Comparison of ENCODE assay signal across 8 cellular contexts in the genomic region with DNA sequence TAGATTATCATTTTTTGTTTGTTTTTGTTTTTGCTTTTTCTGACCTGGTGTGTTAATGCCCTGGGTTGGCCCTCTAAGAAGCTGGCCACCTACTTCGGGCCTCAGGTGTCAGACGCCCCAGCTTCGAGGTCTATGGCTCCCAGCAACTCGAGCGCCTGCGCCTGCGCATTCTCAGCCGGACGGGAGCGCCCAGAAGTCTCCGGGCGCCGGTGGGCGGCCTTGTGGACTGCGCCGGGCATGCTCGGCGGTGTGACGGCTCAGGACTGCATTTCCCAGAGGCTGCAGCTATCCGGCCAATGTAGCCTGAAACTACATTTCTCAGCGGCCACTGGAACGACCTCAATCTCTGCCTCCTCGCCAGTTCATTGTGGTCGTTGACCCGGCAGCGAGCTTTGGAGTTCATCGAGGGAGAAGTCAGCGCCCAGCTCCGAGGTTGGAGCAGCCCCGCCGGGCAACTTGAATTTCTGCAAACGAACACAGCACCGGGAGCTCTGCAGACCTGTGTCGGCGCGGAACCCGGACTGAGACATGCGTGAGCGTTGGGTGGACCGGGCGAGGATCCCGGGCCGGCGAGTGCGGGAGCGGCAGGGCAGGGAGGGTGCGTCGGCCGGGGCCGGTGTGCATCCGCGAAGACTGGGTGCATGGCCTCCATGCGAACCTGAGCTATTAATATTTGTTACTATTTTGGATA. TPM values are rescaled to one million over a fixed set of nuclear protein-coding genes. Genes with fewer than 3 reads are reported as not detected.
A peak's percentile ranks its signal among the peaks of the same experiment; 100 is the strongest.
DNase-seq lines count a peak whose midpoint lies in the region; ATAC-seq, FAIRE-seq and TF ChIP-seq lines count a peak whose summit lies in the region.

A gene (plus strand): TSS at position 219 of the 691 bp plus-strand sequence. CDS start 3,045 bp downstream, outside the sequence.

- no peak for TF ChIP-seq CTCF in D721Med (IDR thresholded peaks at IDR 0.05; ENCODE audit: insufficient read depth, missing control alignments)
- no peak for TF ChIP-seq CTCF in IMR-90 (conservative IDR thresholded peaks at IDR 0.05; ENCODE audit: low read depth, low read length)
- no peak for TF ChIP-seq CTCF in glutamatergic neuron (IDR thresholded peaks at IDR 0.05; ENCODE audit: partially characterized antibody, unreplicated experiment)
- TF ChIP-seq CTCF in osteoblast (IDR thresholded peaks at IDR 0.05; ENCODE audit: extremely low read depth, low read depth, low read length): no peak
- TF ChIP-seq CTCF in testis (IDR thresholded peaks at IDR 0.05): peak in 1 of 3 experiments; percentile 6

- peaks cover 0 to 3% of the 10 kb centered on the region in 2 experiments; a peak in 2 of 4 replicates for H3K79me1 ChIP-seq in IMR-90 (ENCODE audit: low read depth in 1 of 2, low read length in 2 of 2)

- DNase-seq in D721Med (ENCODE audit: insufficient read length, low spot score) (peak; percentile 82), IMR-90 (peak; percentile 88), glutamatergic neuron (peak; percentile 95), osteoblast (ENCODE audit: insufficient read length, low spot score, missing footprints) (peak; percentile 99), testis (peak; percentile 93)
- DNase-seq in activated naive CD4-positive, alpha-beta T cell treated with anti-CD3 and anti-CD28 coated beads, Interleukin-2, amount 50 U/mL, for 72 hours (ENCODE audit: low spot score in 2 of 2): peak; percentile 81 to 86

- H3K14ac ChIP-seq in IMR-90 (replicated peaks; ENCODE audit: low read depth, low read length): peak within 1 kb of the TSS; percentile 10; the same call in 1 of the 2 replicates

- H4K5ac ChIP-seq in IMR-90 (ENCODE audit: low read depth, low read length): no peak within 1 kb of the TSS; the same call in none of the 2 replicates

- H4K20me1 ChIP-seq in IMR-90 (ENCODE audit: insufficient read depth, low read length) (no peaks in the 10 kb centered on the region), osteoblast (ENCODE audit: insufficient read depth, low read length) (no peaks in the 10 kb centered on the region)

- no peaks in the 10 kb centered on the region for H3K79me2 ChIP-seq in osteoblast (ENCODE audit: insufficient read depth, low read length)

- WGBS in IMR-90 (ENCODE audit: extremely low coverage in 2 of 2, insufficient read length in 1 of 2), 2 experiments: 3% methylated on average over 37 of the region's 53 CpGs; no CpG with 5 or more reads in 1 of the 2 experiments
- 0 to 1% methylated on average over 37 to 53 of the region's 53 CpGs for WGBS in testis, 2 donors

- H3K4me3 Mint-ChIP-seq in glutamatergic neuron (ENCODE audit: unreplicated experiment): peak within 1 kb of the TSS; percentile 95

- H3K36me3 ChIP-seq in IMR-90 (ENCODE audit: control insufficient read depth, insufficient read depth, low read length) (no peaks in the 10 kb centered on the region), osteoblast (ENCODE audit: insufficient read depth, low read length) (peaks cover 6% of the 10 kb centered on the region), testis (ENCODE audit: low read depth, missing control alignments) (no peaks in the 10 kb centered on the region)

- peak within 1 kb of the TSS; percentile 74 for H3K27ac ChIP-seq in IMR-90 (ENCODE audit: insufficient read depth, low read length)
- peak within 1 kb of the TSS; percentile 33 for H3K27ac ChIP-seq in osteoblast (ENCODE audit: low read depth, low read length)
- peak within 1 kb of the TSS; percentile 14 to 31 for H3K27ac ChIP-seq in testis

- no TSS peak for BruUV-seq in IMR-90 (replicated peaks; lab: Mats Ljungman, UMichigan)

- intact Hi-C loops in IMR-90 (cut with micrococcal nuclease): loop anchor here (1.0 to 5.0 kb wide), 3 partner anchors 65 to 194 kb away; a partner anchor contains a TSS
- intact Hi-C loops in testis (cut with DNase I; ENCODE audit: low total_unique reads): no loop called here

- H3K36me3 Mint-ChIP-seq in activated naive CD4-positive, alpha-beta T cell treated with anti-CD3 and anti-CD28 coated beads, Interleukin-2, amount 50 U/mL, for 72 hours: peaks cover 15 to 33% of the 10 kb centered on the region in 2 donors
- no peaks in the 10 kb centered on the region for H3K36me3 Mint-ChIP-seq in glutamatergic neuron (ENCODE audit: unreplicated experiment)

- no peak for TF ChIP-seq RAD21 in IMR-90 (IDR thresholded peaks at IDR 0.05; ENCODE audit: low read length)

- H3K9me3 ChIP-seq in IMR-90 (ENCODE audit: control insufficient read depth, insufficient read depth, low read length) (no peaks in the 10 kb centered on the region), osteoblast (ENCODE audit: low read depth, low read length) (no peaks in the 10 kb centered on the region), testis (no peaks in the 10 kb centered on the region)

- POLR2A ChIA-PET in IMR-90 (lab: Charles Lee; ENCODE audit: unreplicated experiment): no interaction called here

- peak within 1 kb of the TSS; percentile 55 for H3K4ac ChIP-seq in IMR-90 (ENCODE audit: low read depth, low read length)

- CTCF ChIA-PET in IMR-90 (lab: Yijun Ruan, JAX): interaction anchor here (1.2 kb wide), 1 partner anchor 23 kb away, joined by 4 read pairs; no protein-coding TSS in a partner anchor

- no peak within 1 kb of the TSS for H2BK20ac ChIP-seq in IMR-90 (ENCODE audit: low read depth, low read length)

- H3K4me2 ChIP-seq in IMR-90 (ENCODE audit: low read depth, low read length) (peak within 1 kb of the TSS; percentile 77), osteoblast (ENCODE audit: insufficient read depth, low read length) (peak within 1 kb of the TSS; percentile 98)

- H3K23ac ChIP-seq in IMR-90 (ENCODE audit: low read depth, low read length): peak within 1 kb of the TSS; percentile 71; the same call in 1 of the 2 replicates

- peak within 1 kb of the TSS; percentile 69 for H2AK9ac ChIP-seq in IMR-90 (replicated peaks; ENCODE audit: low read depth, low read length, poor library complexity)

- H2AFZ ChIP-seq in IMR-90 (replicated peaks; ENCODE audit: low read length, poor library complexity) (peak within 1 kb of the TSS; percentile 97), osteoblast (ENCODE audit: low read length) (peak within 1 kb of the TSS; percentile 99)

- H3K4me3 ChIP-seq in IMR-90 (ENCODE audit: insufficient read depth, low read depth, low read length) (peak within 1 kb of the TSS; percentile 80), osteoblast (ENCODE audit: insufficient read depth, low read length) (peak within 1 kb of the TSS; percentile 90), testis (peak within 1 kb of the TSS; percentile 51 to 81)

- H4K91ac ChIP-seq in IMR-90 (ENCODE audit: insufficient read depth, low read depth, low read length): no peak within 1 kb of the TSS

- H3K9me1 ChIP-seq in IMR-90 (ENCODE audit: insufficient read depth, low read length): no peaks in the 10 kb centered on the region

- no peak within 1 kb of the TSS for H2BK15ac ChIP-seq in IMR-90 (ENCODE audit: low read depth, low read length)

- H4K8ac ChIP-seq in IMR-90 (ENCODE audit: low read depth in 2 of 2, low read length in 2 of 2): peak within 1 kb of the TSS; percentile 88

- peak within 1 kb of the TSS; percentile 82 for H3K9ac ChIP-seq in IMR-90 (ENCODE audit: low read depth, low read length)

- peak within 1 kb of the TSS; percentile 36 to 91 for H3K27ac Mint-ChIP-seq in activated naive CD4-positive, alpha-beta T cell treated with anti-CD3 and anti-CD28 coated beads, Interleukin-2, amount 50 U/mL, for 72 hours
- H3K27ac Mint-ChIP-seq in glutamatergic neuron (ENCODE audit: unreplicated experiment): peak within 1 kb of the TSS; percentile 93

- no peaks in the 10 kb centered on the region for H3K4me1 Mint-ChIP-seq in glutamatergic neuron (ENCODE audit: low read depth, unreplicated experiment)

- TF ChIP-seq POLR2A in IMR-90 (IDR thresholded peaks at IDR 0.05; ENCODE audit: low read depth, low read length) (no peak), testis (IDR thresholded peaks at IDR 0.05) (no peak)

- ATAC-seq in GM21447 (IDR thresholded peaks at IDR 0.05; ENCODE audit: unreplicated experiment) (peak; percentile 81), IMR-90 (ENCODE audit: low read depth) (peak; percentile 100), SK-N-SH treated with all-trans-retinoic acid at 6 μM for 48 hours (peak; percentile 100)
- peak; percentile 99 to 100 for ATAC-seq in activated naive CD4-positive, alpha-beta T cell treated with anti-CD3 and anti-CD28 coated beads, Interleukin-2, amount 50 U/mL, for 72 hours

- FAIRE-seq in D721Med (lab: Jason Lieb, UNC): no peak

- H3K4me1 ChIP-seq in IMR-90 (ENCODE audit: control insufficient read depth, insufficient read depth, low read length) (no peaks in the 10 kb centered on the region), osteoblast (ENCODE audit: insufficient read depth, low read length) (peaks cover 7% of the 10 kb centered on the region), testis (peaks cover 5% of the 10 kb centered on the region)

- in situ Hi-C loops in IMR-90 (cut with MboI; ENCODE audit: low sequenced_read_pairs): no loop called here

- H3K9me3 Mint-ChIP-seq in activated naive CD4-positive, alpha-beta T cell treated with anti-CD3 and anti-CD28 coated beads, Interleukin-2, amount 50 U/mL, for 72 hours: no peaks in the 10 kb centered on the region
- peaks cover 2% of the 10 kb centered on the region for H3K9me3 Mint-ChIP-seq in glutamatergic neuron (ENCODE audit: unreplicated experiment)

- dilution Hi-C loops in IMR-90 (cut with HindIII; ENCODE audit: low sequenced_read_pairs, unreplicated experiment): no loop called here

- no peaks in the 10 kb centered on the region for H3K27me3 ChIP-seq in IMR-90 (ENCODE audit: control insufficient read depth, insufficient read depth, low read length)
- H3K27me3 ChIP-seq in osteoblast (ENCODE audit: insufficient read depth, low read length): no peaks in the 10 kb centered on the region
- no peaks in the 10 kb centered on the region for H3K27me3 ChIP-seq in testis

- H3K56ac ChIP-seq in IMR-90 (ENCODE audit: extremely low read depth, insufficient read depth, low read length): no peak within 1 kb of the TSS; the same call in 1 of the 2 replicates

- H3K18ac ChIP-seq in IMR-90 (ENCODE audit: low read depth, low read length): 0 out of 2 replicates have a peak within 1 kb of the TSS, but pooled peaks have one; percentile 13

- H2AK5ac ChIP-seq in IMR-90 (ENCODE audit: low read depth, low read length): no peak within 1 kb of the TSS

- H3K27me3 Mint-ChIP-seq in glutamatergic neuron (ENCODE audit: unreplicated experiment): no peaks in the 10 kb centered on the region

- no peak within 1 kb of the TSS; the same call in 1 of the 2 replicates for H2BK120ac ChIP-seq in IMR-90 (ENCODE audit: low read depth, low read length)

- H2BK5ac ChIP-seq in IMR-90 (ENCODE audit: low read depth, low read length, poor library complexity, severe bottlenecking): peak within 1 kb of the TSS; percentile 25

TF ChIP-seq in SK-N-SH treated with all-trans-retinoic acid at 6 μM for 48 hours, 23 proteins besides CTCF, POLR2A, EP300 and RAD21 (continues in another document):
- no peak for TF ChIP-seq TCF4 (CRISPR knock-in tag; IDR thresholded peaks at IDR 0.05; ENCODE audit: borderline replicate concordance)

RNA-seq across cellular contexts. Expression of the gene that starts here (rescaled TPM):
- total RNA-seq in IMR-90 (2012; rRNA removed): 2.8 and 2.9 TPM in 2 replicates
- 1.1 and 1.3 TPM in 2 replicates for polyA plus RNA-seq in IMR-90 (2012; rRNA removed)
- 0.37 TPM in 2 replicates for polyA plus RNA-seq in IMR-90 (2012; cell fraction: cytosol; rRNA removed)
- 0.42 and 1.8 TPM in 2 replicates for polyA plus RNA-seq in IMR-90 (2012; cell fraction: nucleus; rRNA removed; ENCODE audit: low replicate concordance)
- total RNA-seq in activated naive CD4-positive, alpha-beta T cell treated with anti-CD3 and anti-CD28 coated beads, Interleukin-2, amount 50 U/mL, for 72 hours: 1 to 10 TPM; 4.4 to 4.6 TPM
- total RNA-seq in glutamatergic neuron (ENCODE audit: unreplicated experiment): 7.4 TPM
- 3.8 and 4.3 TPM in 2 replicates for total RNA-seq in osteoblast
- 1 to 10 TPM; 2.0 to 3.3 TPM for total RNA-seq in testis
- 4.8 TPM for polyA plus RNA-seq in testis (ENCODE audit: insufficient read depth, low read depth, low replicate concordance)

Comparison
In these comparisons a context has a peak if more than half of its experiments do, and no peak if none do; other contexts are left out.
1. Peak in every context shown above with its lines: DNase-seq, ATAC-seq, H3K4me3 ChIP-seq and H3K27ac ChIP-seq.
2. H3K27ac ChIP-seq: peak in every context shown above with its lines; median percentile 74 in IMR-90; 33 in osteoblast; 22 in testis.